ENCODE assay signal across 8 cellular contexts in genomic region chr2:190881480-190882326, GRCh38. TPM values are rescaled to one million over a fixed set of nuclear protein-coding genes. Genes with fewer than 3 reads are reported as not detected.
DNase-seq lines count a peak whose midpoint lies in the region; ATAC-seq, FAIRE-seq and TF ChIP-seq lines count a peak whose summit lies in the region.

No MANE protein-coding gene starts in this region.

- ATAC-seq in HG02759 (IDR thresholded peaks at IDR 0.05; ENCODE audit: unreplicated experiment): peak; percentile 58
- ATAC-seq in right cardiac atrium: peak; percentile 30 to 46

- DNase-seq in GM12891 (ENCODE audit: insufficient read length, low spot score) (no peak), NCI-H128 (lab: John Stamatoyannopoulos, UW; ENCODE audit: unreplicated experiment) (peak; percentile 6), T-helper 1 cell (peak; percentile 60 to 88 (median 73)), amniotic stem cell (lab: John Stamatoyannopoulos, UW) (peak; percentile 63), right cardiac atrium (peak; percentile 66 to 87 (median 83)), retinal pigment epithelial cell (ENCODE audit: low read depth) (no peak), epidermal melanocyte (ENCODE audit: insufficient read length, low spot score) (no peak)

- H3K9me3 ChIP-seq in right cardiac atrium (ENCODE audit: control insufficient read depth, low read length): no peaks in the 10 kb centered on the region

- peak overlapping the region; percentile 90 for H3K4me3 ChIP-seq in right cardiac atrium (ENCODE audit: low read length)
- H3K4me3 ChIP-seq in retinal pigment epithelial cell (ENCODE audit: low read length): peak overlapping the region; percentile 94

- H3K27ac ChIP-seq in right cardiac atrium (ENCODE audit: low read length): peak overlapping the region; percentile 94

- TF ChIP-seq POLR2A in GM12891 (IDR thresholded peaks at IDR 0.05; ENCODE audit: low read depth, low read length): peak; percentile 66; the same call in 1 of the 2 replicates

- peaks cover 3% of the 10 kb centered on the region for H3K4me1 ChIP-seq in right cardiac atrium (ENCODE audit: control insufficient read depth, insufficient read depth, low read length)

- intact Hi-C loops in right cardiac atrium (cut with DNase I): no loop called here

- TF ChIP-seq CTCF in retinal pigment epithelial cell (conservative IDR thresholded peaks at IDR 0.05; ENCODE audit: low read depth, low read length): no peak

- FAIRE-seq in GM12891 (lab: Jason Lieb, UNC): peak; percentile 94

- under 1% methylated on average over 56 of the region's 56 CpGs for WGBS in right cardiac atrium

- H3K27me3 ChIP-seq in right cardiac atrium (ENCODE audit: control insufficient read depth, insufficient read depth): no peaks in the 10 kb centered on the region

TF ChIP-seq in GM12891, 5 proteins besides CTCF, POLR2A, EP300 and RAD21:
- peak; percentile 72 for TF ChIP-seq TAF1 (IDR thresholded peaks at IDR 0.05; ENCODE audit: low read depth, low read length)
- peak; percentile 55; the same call in 1 of the 2 replicates for TF ChIP-seq POU2F2 (IDR thresholded peaks at IDR 0.05; ENCODE audit: low read depth, low read length)
- TF ChIP-seq SPI1 (IDR thresholded peaks at IDR 0.05; ENCODE audit: low read depth, low read length): 0 out of 2 replicates have a peak, but pooled peaks have one; percentile 33
- TF ChIP-seq POLR2AphosphoS5 (IDR thresholded peaks at IDR 0.05; ENCODE audit: low read depth, low read length): peak; percentile 74; the same call in 1 of the 2 replicates
- peak; percentile 7 for TF ChIP-seq PAX5 (IDR thresholded peaks at IDR 0.05; ENCODE audit: insufficient read depth, low read length, severe bottlenecking)

RNA-seq across cellular contexts. Expression of gene GLS, which starts 1.1 kb away (rescaled TPM):
- polyA plus RNA-seq in GM12891 (2012; ENCODE audit: low read depth, missing spikeins): 48.1 TPM
- total RNA-seq in right cardiac atrium: 100 to 1,000 TPM in 1 of 4 donors, 10 to 100 TPM in 3; 79.8 to 106 (median 91.5) TPM
- polyA plus RNA-seq in right cardiac atrium: 33.4 TPM

Comparison
In these comparisons a context has a peak if more than half of its experiments do, and no peak if none do; other contexts are left out.
1. DNase-seq: peak in NCI-H128 (single experiment), T-helper 1 cell (5 of 5), amniotic stem cell (single experiment) and right cardiac atrium (3 of 3); none in GM12891 (single experiment), retinal pigment epithelial cell (single experiment) and epidermal melanocyte (single experiment).